ENCODE assay signal across 31 cellular contexts in genomic region chr3:153856932-153857331, GRCh38.
DNase-seq lines count a peak whose midpoint lies in the region; ATAC-seq, FAIRE-seq and TF ChIP-seq lines count a peak whose summit lies in the region.
"Had no signal": no experiment of that assay in that cellular context is flagged by ENCODE, and none has a peak within 500 bp of the region (broad histone marks: within the 10 kb centered on the region; RNA-seq: fewer than 3 reads in every experiment).

No MANE protein-coding gene starts in this region.

- no peak overlapping the region for H3K4me3 Mint-ChIP-seq in MCF 10A (ENCODE audit: unreplicated experiment)
- no peak overlapping the region for H3K4me3 Mint-ChIP-seq in CD8-positive, alpha-beta T cell
- H3K4me3 Mint-ChIP-seq: activated T-helper 1 cell treated with anti-CD3 and anti-CD28 coated beads, Interleukin-12 subunit alpha, Interleukin-12 subunit beta, Interleukin-2, Interleukin-4 antibody, amounts not matched to agents 30 ng/mL and 10 ng/mL and 1 ng/mL, durations not matched to agents 14 hours and 24 hours and 36 hours; CD4-positive, alpha-beta memory T cell; nephron; T-helper 17 cell had no signal

- CTCF ChIA-PET in MCF 10A (lab: Yijun Ruan, JAX): no interaction called here
- CTCF ChIA-PET in GM12878 (lab: Yijun Ruan, JAX): interaction anchor here (0.6 to 4.1 kb wide), 6 partner anchors 8 to 668 kb away, joined by 3 to 46 read pairs (median 6); no protein-coding TSS in a partner anchor
- CTCF ChIA-PET in CD8-positive, alpha-beta T cell (lab: Charles Lee): no interaction called here

- H3K4me2 ChIP-seq in GM12878 (ENCODE audit: control insufficient read depth, insufficient read depth): no peak overlapping the region
- H3K4me2 ChIP-seq: hepatocyte had no signal

- POLR2A ChIA-PET in MCF 10A (lab: Yijun Ruan, JAX) (no interaction called here), GM12878 (lab: Charles Lee) (no interaction called here)
- POLR2A ChIA-PET in CD8-positive, alpha-beta T cell (lab: Charles Lee): no interaction called here

- H3K27me3 ChIP-seq in breast epithelium (no peaks in the 10 kb centered on the region), GM12878 (replicated peaks in 1 of 2; ENCODE audit: control insufficient read depth in 2 of 2, insufficient read depth in 2 of 2, low read length in 1 of 2) (no peaks in the 10 kb centered on the region; a peak in 1 of 4 replicates), iPS DF 6.9 (ENCODE audit: control insufficient read depth, insufficient read depth, low read length) (no peaks in the 10 kb centered on the region), tibial artery (no peaks in the 10 kb centered on the region)
- H3K27me3 ChIP-seq in CD8-positive, alpha-beta T cell (ENCODE audit: insufficient read depth, low read length): no peaks in the 10 kb centered on the region
- H3K27me3 ChIP-seq: hepatocyte, right lobe of liver, stomach had no signal

- BruUV-seq in MCF 10A (replicated peaks; lab: Mats Ljungman, UMichigan) (no TSS peak), GM12878 (replicated peaks; lab: Mats Ljungman, UMichigan) (no TSS peak)

- peak; percentile 22; the same call in 1 of the 3 replicates for ATAC-seq in GM12878
- ATAC-seq in CD8-positive, alpha-beta T cell: no peak
- ATAC-seq: right lobe of liver, T-helper 17 cell had no signal

- no peaks in the 10 kb centered on the region for H3K9me3 Mint-ChIP-seq in MCF 10A (ENCODE audit: unreplicated experiment)
- H3K9me3 Mint-ChIP-seq in CD8-positive, alpha-beta T cell: no peaks in the 10 kb centered on the region
- H3K9me3 Mint-ChIP-seq: activated T-helper 1 cell treated with anti-CD3 and anti-CD28 coated beads, Interleukin-12 subunit alpha, Interleukin-12 subunit beta, Interleukin-2, Interleukin-4 antibody, amounts not matched to agents 30 ng/mL and 10 ng/mL and 1 ng/mL, durations not matched to agents 14 hours and 24 hours and 36 hours; CD4-positive, alpha-beta memory T cell; nephron had no signal

- H3K27me3 Mint-ChIP-seq in MCF 10A (ENCODE audit: insufficient read depth, unreplicated experiment): no peaks in the 10 kb centered on the region
- peaks cover 7% of the 10 kb centered on the region for H3K27me3 Mint-ChIP-seq in CD8-positive, alpha-beta T cell (ENCODE audit: low read depth)

- H3K27ac ChIP-seq in breast epithelium (no peak overlapping the region), GM12878 (ENCODE audit: control insufficient read depth, insufficient read depth) (no peak overlapping the region), iPS DF 6.9 (ENCODE audit: low read length) (no peak overlapping the region), tibial artery (no peak overlapping the region)
- no peak overlapping the region for H3K27ac ChIP-seq in CD8-positive, alpha-beta T cell (ENCODE audit: low read depth, low read length)
- H3K27ac ChIP-seq: hepatocyte, parathyroid adenoma, right lobe of liver, SK-N-MC, stomach had no signal

- no peaks in the 10 kb centered on the region for H3K79me2 ChIP-seq in GM12878 (ENCODE audit: control insufficient read depth, insufficient read depth, low read length)
- H3K79me2 ChIP-seq: hepatocyte, parathyroid adenoma had no signal

- no peaks in the 10 kb centered on the region for H4K20me1 ChIP-seq in GM12878 (ENCODE audit: control insufficient read depth, insufficient read depth)

- WGBS in GM12878 (ENCODE audit: insufficient coverage, insufficient replicate concordance, low lambda C conversion rate, missing lambda C conversion rate): 27% methylated on average over 1 of the region's 1 CpG
- no CpG with 5 or more reads among the region's 1 CpG for WGBS in iPS DF 6.9 (ENCODE audit: insufficient coverage, insufficient read length)

- no peak for FAIRE-seq in GM12878 (lab: Jason Lieb, UNC)
- FAIRE-seq: GM18507, HTR-8/SVneo had no signal

- H2AFZ ChIP-seq in GM12878 (ENCODE audit: control insufficient read depth, low read depth, low read length): no peak overlapping the region
- H2AFZ ChIP-seq: hepatocyte, parathyroid adenoma had no signal

- no peak overlapping the region for H3K27ac Mint-ChIP-seq in MCF 10A (ENCODE audit: low read depth, unreplicated experiment)
- H3K27ac Mint-ChIP-seq in CD8-positive, alpha-beta T cell: no peak overlapping the region
- H3K27ac Mint-ChIP-seq: activated T-helper 1 cell treated with anti-CD3 and anti-CD28 coated beads, Interleukin-12 subunit alpha, Interleukin-12 subunit beta, Interleukin-2, Interleukin-4 antibody, amounts not matched to agents 30 ng/mL and 10 ng/mL and 1 ng/mL, durations not matched to agents 14 hours and 24 hours and 36 hours; CD4-positive, alpha-beta memory T cell; nephron; T-helper 17 cell had no signal

- H3K36me3 ChIP-seq in breast epithelium (no peaks in the 10 kb centered on the region), GM12878 (ENCODE audit: control insufficient read depth in 2 of 2, insufficient read depth in 2 of 2, low read length in 1 of 2) (no peaks in the 10 kb centered on the region), iPS DF 6.9 (ENCODE audit: control insufficient read depth, insufficient read depth, low read length) (no peaks in the 10 kb centered on the region), tibial artery (no peaks in the 10 kb centered on the region)
- no peaks in the 10 kb centered on the region for H3K36me3 ChIP-seq in CD8-positive, alpha-beta T cell (ENCODE audit: insufficient read depth, low read length)
- H3K36me3 ChIP-seq: right lobe of liver, stomach had no signal

- intact Hi-C loops in MCF 10A (cut with micrococcal nuclease) (no loop called here), breast epithelium (cut with DNase I; ENCODE audit: low total_unique reads) (no loop called here), GM12878 (cut with micrococcal nuclease; ENCODE audit: unreplicated experiment) (loop anchor here (1.0 to 5.0 kb wide), 3 partner anchors 40 to 160 kb away; no protein-coding TSS in a partner anchor), tibial artery (cut with DNase I; ENCODE audit: low total_unique reads) (no loop called here)
- intact Hi-C loops in CD8-positive, alpha-beta T cell (cut with DNase I, micrococcal nuclease): no loop called here

- DNase-seq in MCF 10A (ENCODE audit: unreplicated experiment) (peak; percentile 17), breast epithelium (ENCODE audit: low spot score in 2 of 2) (no peak), GM12878 (ENCODE audit: low read depth, low spot score) (no peak), iPS DF 6.9 (ENCODE audit: low read depth, low spot score) (peak; percentile 2), activated T-cell treated with anti-CD3 and anti-CD28 coated beads for 4 hours (no peak), dedifferentiated amniotic fluid mesenchymal stem cell (ENCODE audit: extremely low spot score) (no peak), tibial artery (no peak)
- no peak for DNase-seq in CD8-positive, alpha-beta T cell
- DNase-seq: 8988T; activated CD4-positive, alpha-beta T cell treated with anti-CD3 and anti-CD28 coated beads for 48 hours; activated naive CD4-positive, alpha-beta T cell treated with anti-CD3 and anti-CD28 coated beads, Interleukin-2, amount 50 U/mL, for 16 hours; AML-193; amygdala; CD4-positive, alpha-beta memory T cell; central memory CD4-positive, alpha-beta T cell; DMS153; GDM1; KBM-7; NCI-H146; NCI-H524; right lobe of liver; stomach; T-helper 17 cell; trophoblast cell had no signal

- in situ Hi-C loops in GM12878 (cut with MboI): no loop called here

- no peaks in the 10 kb centered on the region for H3K4me1 ChIP-seq in breast epithelium
- H3K4me1 ChIP-seq in GM12878 (ENCODE audit: control insufficient read depth, insufficient read depth, low read length): no peaks in the 10 kb centered on the region
- H3K4me1 ChIP-seq in iPS DF 6.9 (ENCODE audit: control insufficient read depth, insufficient read depth, low read length): no peaks in the 10 kb centered on the region; the same call in 1 of the 2 replicates
- no peaks in the 10 kb centered on the region for H3K4me1 ChIP-seq in CD8-positive, alpha-beta T cell (ENCODE audit: insufficient read depth, low read length)
- H3K4me1 ChIP-seq in tibial artery: no peaks in the 10 kb centered on the region
- H3K4me1 ChIP-seq: parathyroid adenoma, right lobe of liver, stomach had no signal

- TF ChIP-seq CTCF in MCF 10A (IDR thresholded peaks at IDR 0.05; ENCODE audit: unreplicated experiment) (no peak), breast epithelium (IDR thresholded peaks at IDR 0.05) (no peak), GM12878 (IDR thresholded peaks at IDR 0.05 in 2 of 3, conservative IDR thresholded peaks at IDR 0.05 in 1 of 3; ENCODE audit: control insufficient read depth in 2 of 3, extremely low read depth in 1 of 3, insufficient read depth in 1 of 3, low read depth in 3 of 3, low read length in 3 of 3) (no peak), tibial artery (IDR thresholded peaks at IDR 0.05) (no peak)
- no peak for TF ChIP-seq CTCF in CD8-positive, alpha-beta T cell (IDR thresholded peaks at IDR 0.05)

- H3K4me1 Mint-ChIP-seq in MCF 10A (ENCODE audit: insufficient read depth, unreplicated experiment): peaks cover 11% of the 10 kb centered on the region
- H3K4me1 Mint-ChIP-seq in CD8-positive, alpha-beta T cell (ENCODE audit: low read depth): no peaks in the 10 kb centered on the region
- H3K4me1 Mint-ChIP-seq: CD4-positive, alpha-beta memory T cell; nephron had no signal

- no peaks in the 10 kb centered on the region for H3K36me3 Mint-ChIP-seq in MCF 10A (ENCODE audit: insufficient read depth, unreplicated experiment)
- no peaks in the 10 kb centered on the region for H3K36me3 Mint-ChIP-seq in CD8-positive, alpha-beta T cell
- H3K36me3 Mint-ChIP-seq: CD4-positive, alpha-beta memory T cell had no signal

- no peak overlapping the region for H3K9ac ChIP-seq in GM12878 (ENCODE audit: control insufficient read depth, insufficient read depth, low read length)
- H3K9ac ChIP-seq: parathyroid adenoma had no signal

- SMC1A ChIA-PET in GM12878 (lab: Charles Lee; ENCODE audit: uncharacterized antibody, unreplicated experiment): interaction anchor here (0.6 to 2.1 kb wide), 6 partner anchors 9 to 927 kb away, joined by 3 to 27 read pairs (median 4); no protein-coding TSS in a partner anchor

- no peak for TF ChIP-seq EP300 in GM12878 (IDR thresholded peaks at IDR 0.05; ENCODE audit: borderline replicate concordance in 1 of 2, control insufficient read depth in 1 of 2, low read depth in 2 of 2, low read length in 2 of 2)

- H3K9me3 ChIP-seq in breast epithelium (no peaks in the 10 kb centered on the region), GM12878 (replicated peaks; ENCODE audit: control insufficient read depth, insufficient read depth, low read length) (no peaks in the 10 kb centered on the region), iPS DF 6.9 (ENCODE audit: control insufficient read depth, insufficient read depth, low read length) (no peaks in the 10 kb centered on the region), tibial artery (no peaks in the 10 kb centered on the region)
- H3K9me3 ChIP-seq in CD8-positive, alpha-beta T cell (ENCODE audit: low read length): no peaks in the 10 kb centered on the region
- H3K9me3 ChIP-seq: right lobe of liver, stomach had no signal

- TF ChIP-seq POLR2A in breast epithelium (IDR thresholded peaks at IDR 0.05) (no peak), GM12878 (IDR thresholded peaks at IDR 0.05; ENCODE audit: low read depth, low read length) (no peak)

- H3K4me3 ChIP-seq in breast epithelium (no peak overlapping the region), GM12878 (no peak overlapping the region), iPS DF 6.9 (ENCODE audit: low read length) (no peak overlapping the region), tibial artery (no peak overlapping the region)
- no peak overlapping the region for H3K4me3 ChIP-seq in CD8-positive, alpha-beta T cell (ENCODE audit: low read depth, low read length)
- H3K4me3 ChIP-seq: hepatocyte, right lobe of liver, SK-N-MC, stomach had no signal

- TF ChIP-seq RAD21 in GM12878 (IDR thresholded peaks at IDR 0.05; ENCODE audit: insufficient read depth, low read depth, low read length): no peak

- RAD21 ChIA-PET in GM12878 (lab: Charles Lee; ENCODE audit: unreplicated experiment): interaction anchor here (0.6 to 1.1 kb wide), 2 partner anchors 41 to 69 kb away, joined by 3 to 4 read pairs; no protein-coding TSS in a partner anchor

Comparison
In these comparisons a context has a peak if more than half of its experiments do, and no peak if none do; other contexts are left out.
1. DNase-seq: peak in MCF 10A (single experiment) and iPS DF 6.9 (single experiment); none in breast epithelium (0 of 2), GM12878 (single experiment), activated T-cell treated with anti-CD3 and anti-CD28 coated beads for 4 hours (single experiment), CD8-positive, alpha-beta T cell (0 of 7), dedifferentiated amniotic fluid mesenchymal stem cell (single experiment) and tibial artery (0 of 2).